Comparison of ENCODE assay signal across 8 cellular contexts in the genomic region with DNA sequence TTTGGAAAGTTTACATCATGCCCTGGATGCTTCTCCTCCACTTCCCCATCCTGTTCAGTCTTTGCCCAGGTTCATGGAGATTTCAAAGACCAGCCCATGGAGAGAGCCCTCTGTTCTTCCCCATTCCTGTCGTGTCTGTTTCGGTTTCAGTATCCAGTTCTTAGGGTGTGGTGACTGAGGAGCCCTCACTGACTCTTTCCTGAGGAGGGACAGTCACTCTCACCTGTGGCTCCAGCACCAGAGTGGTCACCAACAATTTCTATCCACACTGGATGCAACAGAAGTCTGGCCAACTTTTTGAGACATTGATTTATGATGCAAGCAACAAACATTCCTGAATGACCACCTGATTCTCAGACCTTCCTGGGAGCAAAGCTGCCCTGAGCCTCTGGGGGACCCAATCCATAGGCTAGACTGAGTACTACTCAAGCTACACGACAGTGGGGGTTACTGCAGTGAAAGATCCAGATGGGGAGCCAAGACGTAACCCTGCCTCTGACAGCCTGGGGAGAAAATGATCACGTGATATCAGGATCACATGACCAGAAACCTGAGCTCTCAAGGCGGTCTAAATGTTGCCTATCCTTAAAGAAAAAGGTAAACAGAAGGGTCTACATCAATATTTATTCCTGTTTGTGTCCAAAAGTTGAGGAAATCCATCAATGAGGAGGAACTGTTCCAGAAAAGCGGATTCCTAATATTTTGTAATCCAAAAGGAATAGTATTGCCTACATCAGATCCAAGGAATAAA.
A peak's percentile ranks its signal among the peaks of the same experiment; 100 is the strongest.
DNase-seq lines count a peak whose midpoint lies in the region; ATAC-seq and TF ChIP-seq lines count a peak whose summit lies in the region.

No MANE protein-coding gene starts in this region.

- peak overlapping the region; percentile 94 for H3K4me2 ChIP-seq in BLaER1
- H3K4me2 ChIP-seq in OCI-LY7 (ENCODE audit: low read length): peak overlapping the region; percentile 98

- no peaks in the 10 kb centered on the region for H3K36me3 Mint-ChIP-seq in stimulated activated naive B cell treated with anti-CD40 and anti-IgM and Interleukin-4, amounts not matched to agents 10 μg/mL and 1 μg/mL and 100 μg/mL, for 72 hours

- no peaks in the 10 kb centered on the region for H3K9me2 ChIP-seq in OCI-LY7 (ENCODE audit: insufficient read depth, low read length)

- H3K36me3 ChIP-seq in BLaER1: no peaks in the 10 kb centered on the region
- H3K36me3 ChIP-seq in OCI-LY7 (ENCODE audit: insufficient read depth, low read length): no peaks in the 10 kb centered on the region
- no peaks in the 10 kb centered on the region for H3K36me3 ChIP-seq in esophagus muscularis mucosa

- peaks cover 7% of the 10 kb centered on the region; the same call in 1 of the 2 replicates for H3K79me2 ChIP-seq in OCI-LY7 (ENCODE audit: insufficient read depth, low read depth, low read length)

- peak overlapping the region; percentile 82 for H3K9ac ChIP-seq in BLaER1

- H3K27ac Mint-ChIP-seq in stimulated activated naive B cell treated with anti-CD40 and anti-IgM and Interleukin-4, amounts not matched to agents 10 μg/mL and 1 μg/mL and 100 μg/mL, for 72 hours: peak overlapping the region; percentile 96

- H4K20me1 ChIP-seq in BLaER1 (no peaks in the 10 kb centered on the region), OCI-LY7 (ENCODE audit: insufficient read depth, low read length) (no peaks in the 10 kb centered on the region)

- H3K4me3 ChIP-seq in BLaER1: peak overlapping the region; percentile 63
- H3K4me3 ChIP-seq in OCI-LY7 (ENCODE audit: low read depth, low read length, poor library complexity, severe bottlenecking): peak overlapping the region; percentile 69
- peak overlapping the region in 1 of 4 donors; percentile 32 for H3K4me3 ChIP-seq in esophagus muscularis mucosa

- H3K9me3 ChIP-seq in BLaER1 (no peaks in the 10 kb centered on the region), OCI-LY7 (ENCODE audit: low read length) (no peaks in the 10 kb centered on the region), esophagus muscularis mucosa (no peaks in the 10 kb centered on the region)

- no peak for TF ChIP-seq POLR2A in esophagus muscularis mucosa (IDR thresholded peaks at IDR 0.05; ENCODE audit: low read depth)

- H3K27ac ChIP-seq in BLaER1: peak overlapping the region; percentile 95
- H3K27ac ChIP-seq in OCI-LY7 (ENCODE audit: low read depth, low read length, poor library complexity, severe bottlenecking): peak overlapping the region; percentile 99
- H3K27ac ChIP-seq in esophagus muscularis mucosa (replicated peaks in 1 of 4): no peak overlapping the region

- ATAC-seq in GM18909 (IDR thresholded peaks at IDR 0.05; ENCODE audit: poor library complexity, unreplicated experiment): peak; percentile 32
- peak; percentile 7 for ATAC-seq in HG03378 (IDR thresholded peaks at IDR 0.05; ENCODE audit: unreplicated experiment)
- ATAC-seq in stimulated activated naive B cell treated with anti-CD40 and anti-IgM and Interleukin-4, amounts not matched to agents 10 μg/mL and 1 μg/mL and 100 μg/mL, for 72 hours (replicated peaks): peak; percentile 50

- intact Hi-C loops in OCI-LY7 (cut with micrococcal nuclease; ENCODE audit: unreplicated experiment) (loop anchor here (1.0 to 10.0 kb wide), 5 partner anchors 12 to 866 kb away; a partner anchor contains a TSS), esophagus muscularis mucosa (cut with DNase I) (no loop called here)

- TSS peak; percentile 55 for BruUV-seq in OCI-LY7 (replicated peaks; lab: Mats Ljungman, UMichigan)

- peak overlapping the region; percentile 77 to 80 for H3K4me3 Mint-ChIP-seq in stimulated activated naive B cell treated with anti-CD40 and anti-IgM and Interleukin-4, amounts not matched to agents 10 μg/mL and 1 μg/mL and 100 μg/mL, for 72 hours

- WGBS in esophagus muscularis mucosa: 37% methylated on average over 7 of the region's 7 CpGs

- no peak for TF ChIP-seq CTCF in OCI-LY7 (conservative IDR thresholded peaks at IDR 0.05; ENCODE audit: low read length)
- no peak for TF ChIP-seq CTCF in esophagus muscularis mucosa (IDR thresholded peaks at IDR 0.05)

- no peak for TF ChIP-seq EP300 in esophagus muscularis mucosa (IDR thresholded peaks at IDR 0.05)

- no peaks in the 10 kb centered on the region for H3K27me3 Mint-ChIP-seq in stimulated activated naive B cell treated with anti-CD40 and anti-IgM and Interleukin-4, amounts not matched to agents 10 μg/mL and 1 μg/mL and 100 μg/mL, for 72 hours

- POLR2A ChIA-PET in OCI-LY7 (lab: Charles Lee): interaction anchor here (0.9 to 12.0 kb wide), 13 partner anchors 9 to 719 kb away, joined by 3 to 148 read pairs (median 4); no protein-coding TSS in a partner anchor

- DNase-seq in OCI-LY7 (ENCODE audit: low spot score) (peak; percentile 96), esophagus muscularis mucosa (ENCODE audit: extremely low spot score) (peak; percentile 75), ureter (ENCODE audit: low spot score) (no peak)
- DNase-seq in stimulated activated naive B cell treated with anti-CD40 and anti-IgM and Interleukin-4, amounts not matched to agents 10 μg/mL and 1 μg/mL and 100 μg/mL, for 72 hours: no peak
- no peak for DNase-seq in activated CD4-positive, CD25-positive, alpha-beta regulatory T cell treated with anti-CD3 and anti-CD28 coated beads, Interleukin-2, amount 50 U/mL, for 72 hours

- H3K4me1 ChIP-seq in BLaER1 (peaks cover 80% of the 10 kb centered on the region), OCI-LY7 (ENCODE audit: insufficient read depth, low read length, poor library complexity, severe bottlenecking) (peaks cover 84% of the 10 kb centered on the region), esophagus muscularis mucosa (peaks cover 0 to 3% (median 0%) of the 10 kb centered on the region in 4 donors)

- no peaks in the 10 kb centered on the region for H3K27me3 ChIP-seq in BLaER1
- H3K27me3 ChIP-seq in esophagus muscularis mucosa: peaks cover 0 to 47% (median 0%) of the 10 kb centered on the region in 4 donors

- CTCF ChIA-PET in OCI-LY7 (lab: Charles Lee; ENCODE audit: unreplicated experiment): interaction anchor here (1.1 to 3.3 kb wide), 5 partner anchors 11 to 110 kb away, joined by 3 to 17 read pairs (median 5); no protein-coding TSS in a partner anchor

- H3K4me1 Mint-ChIP-seq in stimulated activated naive B cell treated with anti-CD40 and anti-IgM and Interleukin-4, amounts not matched to agents 10 μg/mL and 1 μg/mL and 100 μg/mL, for 72 hours: peaks cover 56 to 83% of the 10 kb centered on the region in 2 donors

- H2AFZ ChIP-seq in OCI-LY7 (ENCODE audit: low read length): peak overlapping the region; percentile 75

- H3K9me3 Mint-ChIP-seq in stimulated activated naive B cell treated with anti-CD40 and anti-IgM and Interleukin-4, amounts not matched to agents 10 μg/mL and 1 μg/mL and 100 μg/mL, for 72 hours: no peaks in the 10 kb centered on the region

Comparison
In these comparisons a context has a peak if more than half of its experiments do, and no peak if none do; other contexts are left out.
1. H3K27ac ChIP-seq: peak in BLaER1 (single experiment) and OCI-LY7 (single experiment); none in esophagus muscularis mucosa (0 of 4).
2. DNase-seq: peak in OCI-LY7 (single experiment) and esophagus muscularis mucosa (single experiment); none in stimulated activated naive B cell treated with anti-CD40 and anti-IgM and Interleukin-4, amounts not matched to agents 10 μg/mL and 1 μg/mL and 100 μg/mL, for 72 hours (single experiment), ureter (single experiment) and activated CD4-positive, CD25-positive, alpha-beta regulatory T cell treated with anti-CD3 and anti-CD28 coated beads, Interleukin-2, amount 50 U/mL, for 72 hours (single experiment).
3. Peak in every context shown above with its lines, with median percentiles within 50 percentile points of each other: ATAC-seq.